2 cellular contexts compared by ENCODE assay signal in genomic region chr1:3863231-3863935, GRCh38.
TF ChIP-seq lines count a peak whose summit lies in the region.

No MANE protein-coding gene starts in this region.

TF ChIP-seq in HEK293, 187 proteins besides CTCF, POLR2A, EP300 and RAD21:
- TF ChIP-seq, protein P1, sequence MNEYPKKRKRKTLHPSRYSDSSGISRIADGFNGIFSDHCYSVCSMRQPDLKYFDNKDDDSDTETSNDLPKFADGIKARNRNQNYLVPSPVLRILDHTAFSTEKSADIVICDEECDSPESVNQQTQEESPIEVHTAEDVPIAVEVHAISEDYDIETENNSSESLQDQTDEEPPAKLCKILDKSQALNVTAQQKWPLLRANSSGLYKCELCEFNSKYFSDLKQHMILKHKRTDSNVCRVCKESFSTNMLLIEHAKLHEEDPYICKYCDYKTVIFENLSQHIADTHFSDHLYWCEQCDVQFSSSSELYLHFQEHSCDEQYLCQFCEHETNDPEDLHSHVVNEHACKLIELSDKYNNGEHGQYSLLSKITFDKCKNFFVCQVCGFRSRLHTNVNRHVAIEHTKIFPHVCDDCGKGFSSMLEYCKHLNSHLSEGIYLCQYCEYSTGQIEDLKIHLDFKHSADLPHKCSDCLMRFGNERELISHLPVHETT (tag by site-specific recombination; IDR thresholded peaks at IDR 0.05) = no peak
- TF ChIP-seq, protein P2, sequence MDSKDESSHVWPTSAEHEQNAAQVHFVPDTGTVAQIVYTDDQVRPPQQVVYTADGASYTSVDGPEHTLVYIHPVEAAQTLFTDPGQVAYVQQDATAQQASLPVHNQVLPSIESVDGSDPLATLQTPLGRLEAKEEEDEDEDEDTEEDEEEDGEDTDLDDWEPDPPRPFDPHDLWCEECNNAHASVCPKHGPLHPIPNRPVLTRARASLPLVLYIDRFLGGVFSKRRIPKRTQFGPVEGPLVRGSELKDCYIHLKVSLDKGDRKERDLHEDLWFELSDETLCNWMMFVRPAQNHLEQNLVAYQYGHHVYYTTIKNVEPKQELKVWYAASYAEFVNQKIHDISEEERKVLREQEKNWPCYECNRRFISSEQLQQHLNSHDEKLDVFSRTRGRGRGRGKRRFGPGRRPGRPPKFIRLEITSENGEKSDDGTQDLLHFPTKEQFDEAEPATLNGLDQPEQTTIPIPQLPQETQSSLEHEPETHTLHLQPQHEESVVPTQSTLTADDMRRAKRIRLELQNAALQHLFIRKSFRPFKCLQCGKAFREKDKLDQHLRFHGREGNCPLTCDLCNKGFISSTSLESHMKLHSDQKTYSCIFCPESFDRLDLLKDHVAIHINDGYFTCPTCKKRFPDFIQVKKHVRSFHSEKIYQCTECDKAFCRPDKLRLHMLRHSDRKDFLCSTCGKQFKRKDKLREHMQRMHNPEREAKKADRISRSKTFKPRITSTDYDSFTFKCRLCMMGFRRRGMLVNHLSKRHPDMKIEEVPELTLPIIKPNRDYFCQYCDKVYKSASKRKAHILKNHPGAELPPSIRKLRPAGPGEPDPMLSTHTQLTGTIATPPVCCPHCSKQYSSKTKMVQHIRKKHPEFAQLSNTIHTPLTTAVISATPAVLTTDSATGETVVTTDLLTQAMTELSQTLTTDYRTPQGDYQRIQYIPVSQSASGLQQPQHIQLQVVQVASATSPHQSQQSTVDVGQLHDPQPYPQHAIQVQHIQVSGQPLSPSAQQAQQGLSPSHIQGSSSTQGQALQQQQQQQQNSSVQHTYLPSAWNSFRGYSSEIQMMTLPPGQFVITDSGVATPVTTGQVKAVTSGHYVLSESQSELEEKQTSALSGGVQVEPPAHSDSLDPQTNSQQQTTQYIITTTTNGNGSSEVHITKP (tag by site-specific recombination; IDR thresholded peaks at IDR 0.05) = peak; percentile 49

TF ChIP-seq in GM12878, 131 proteins besides CTCF, POLR2A, EP300 and RAD21:
- TF ChIP-seq FOXM1 (IDR thresholded peaks at IDR 0.05; ENCODE audit: low read depth, low read length) (no peak), SREBF1 (IDR thresholded peaks at IDR 0.05; ENCODE audit: low read length) (no peak), RCOR1 (conservative IDR thresholded peaks at IDR 0.05; ENCODE audit: low read depth, low read length) (no peak), KAT2A (conservative IDR thresholded peaks at IDR 0.05; ENCODE audit: control insufficient read depth, low read depth, low read length) (no peak), HDAC2 (IDR thresholded peaks at IDR 0.05) (no peak), CHD4 (IDR thresholded peaks at IDR 0.05) (no peak), MEF2A (IDR thresholded peaks at IDR 0.05; ENCODE audit: insufficient read depth, low read depth, low read length) (no peak), SIX5 (IDR thresholded peaks at IDR 0.05; ENCODE audit: low read depth, low read length, severe bottlenecking) (no peak), IKZF1 (conservative IDR thresholded peaks at IDR 0.05) (no peak)
- TF ChIP-seq, protein P3, sequence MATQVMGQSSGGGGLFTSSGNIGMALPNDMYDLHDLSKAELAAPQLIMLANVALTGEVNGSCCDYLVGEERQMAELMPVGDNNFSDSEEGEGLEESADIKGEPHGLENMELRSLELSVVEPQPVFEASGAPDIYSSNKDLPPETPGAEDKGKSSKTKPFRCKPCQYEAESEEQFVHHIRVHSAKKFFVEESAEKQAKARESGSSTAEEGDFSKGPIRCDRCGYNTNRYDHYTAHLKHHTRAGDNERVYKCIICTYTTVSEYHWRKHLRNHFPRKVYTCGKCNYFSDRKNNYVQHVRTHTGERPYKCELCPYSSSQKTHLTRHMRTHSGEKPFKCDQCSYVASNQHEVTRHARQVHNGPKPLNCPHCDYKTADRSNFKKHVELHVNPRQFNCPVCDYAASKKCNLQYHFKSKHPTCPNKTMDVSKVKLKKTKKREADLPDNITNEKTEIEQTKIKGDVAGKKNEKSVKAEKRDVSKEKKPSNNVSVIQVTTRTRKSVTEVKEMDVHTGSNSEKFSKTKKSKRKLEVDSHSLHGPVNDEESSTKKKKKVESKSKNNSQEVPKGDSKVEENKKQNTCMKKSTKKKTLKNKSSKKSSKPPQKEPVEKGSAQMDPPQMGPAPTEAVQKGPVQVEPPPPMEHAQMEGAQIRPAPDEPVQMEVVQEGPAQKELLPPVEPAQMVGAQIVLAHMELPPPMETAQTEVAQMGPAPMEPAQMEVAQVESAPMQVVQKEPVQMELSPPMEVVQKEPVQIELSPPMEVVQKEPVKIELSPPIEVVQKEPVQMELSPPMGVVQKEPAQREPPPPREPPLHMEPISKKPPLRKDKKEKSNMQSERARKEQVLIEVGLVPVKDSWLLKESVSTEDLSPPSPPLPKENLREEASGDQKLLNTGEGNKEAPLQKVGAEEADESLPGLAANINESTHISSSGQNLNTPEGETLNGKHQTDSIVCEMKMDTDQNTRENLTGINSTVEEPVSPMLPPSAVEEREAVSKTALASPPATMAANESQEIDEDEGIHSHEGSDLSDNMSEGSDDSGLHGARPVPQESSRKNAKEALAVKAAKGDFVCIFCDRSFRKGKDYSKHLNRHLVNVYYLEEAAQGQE (IDR thresholded peaks at IDR 0.05; ENCODE audit: low read depth, low read length) = no peak
- TF ChIP-seq, protein P4, sequence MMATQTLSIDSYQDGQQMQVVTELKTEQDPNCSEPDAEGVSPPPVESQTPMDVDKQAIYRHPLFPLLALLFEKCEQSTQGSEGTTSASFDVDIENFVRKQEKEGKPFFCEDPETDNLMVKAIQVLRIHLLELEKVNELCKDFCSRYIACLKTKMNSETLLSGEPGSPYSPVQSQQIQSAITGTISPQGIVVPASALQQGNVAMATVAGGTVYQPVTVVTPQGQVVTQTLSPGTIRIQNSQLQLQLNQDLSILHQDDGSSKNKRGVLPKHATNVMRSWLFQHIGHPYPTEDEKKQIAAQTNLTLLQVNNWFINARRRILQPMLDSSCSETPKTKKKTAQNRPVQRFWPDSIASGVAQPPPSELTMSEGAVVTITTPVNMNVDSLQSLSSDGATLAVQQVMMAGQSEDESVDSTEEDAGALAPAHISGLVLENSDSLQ (IDR thresholded peaks at IDR 0.05) = no peak
- TF ChIP-seq, protein P5, sequence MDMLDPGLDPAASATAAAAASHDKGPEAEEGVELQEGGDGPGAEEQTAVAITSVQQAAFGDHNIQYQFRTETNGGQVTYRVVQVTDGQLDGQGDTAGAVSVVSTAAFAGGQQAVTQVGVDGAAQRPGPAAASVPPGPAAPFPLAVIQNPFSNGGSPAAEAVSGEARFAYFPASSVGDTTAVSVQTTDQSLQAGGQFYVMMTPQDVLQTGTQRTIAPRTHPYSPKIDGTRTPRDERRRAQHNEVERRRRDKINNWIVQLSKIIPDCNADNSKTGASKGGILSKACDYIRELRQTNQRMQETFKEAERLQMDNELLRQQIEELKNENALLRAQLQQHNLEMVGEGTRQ (IDR thresholded peaks at IDR 0.05; ENCODE audit: borderline replicate concordance, low read depth, low read length) = no peak
